ENCODE assay signal across 20 cellular contexts in genomic region chr14:59183150-59183549, GRCh38. TPM values are rescaled to one million over a fixed set of nuclear protein-coding genes. Genes with fewer than 3 reads are reported as not detected.
DNase-seq lines count a peak whose midpoint lies in the region; ATAC-seq, FAIRE-seq and TF ChIP-seq lines count a peak whose summit lies in the region.
"Had no signal": no experiment of that assay in that cellular context is flagged by ENCODE, and none has a peak within 500 bp of the region (broad histone marks: within the 10 kb centered on the region; RNA-seq: fewer than 3 reads in every experiment).

No MANE protein-coding gene starts in this region.

- H3K4me1 Mint-ChIP-seq in activated naive CD8-positive, alpha-beta T cell treated with anti-CD3 and anti-CD28 coated beads for 36 hours: peaks cover 2% of the 10 kb centered on the region
- H3K4me1 Mint-ChIP-seq in WTC11: peaks cover 10% of the 10 kb centered on the region

- H3K4me3 ChIP-seq in PC-3 (ENCODE audit: low read length) (no peak overlapping the region), mucosa of descending colon (no peak overlapping the region), pancreas (no peak overlapping the region)
- H3K4me3 ChIP-seq: BLaER1, GM12878, GM23338 had no signal

- peaks cover 27% of the 10 kb centered on the region for H3K27me3 Mint-ChIP-seq in activated naive CD8-positive, alpha-beta T cell treated with anti-CD3 and anti-CD28 coated beads for 36 hours
- peaks cover 29% of the 10 kb centered on the region for H3K27me3 Mint-ChIP-seq in WTC11 (ENCODE audit: low read depth)

- no peak overlapping the region for H3K27ac ChIP-seq in PC-3 (ENCODE audit: low read length)
- H3K27ac ChIP-seq in pancreas: no peak overlapping the region
- H3K27ac ChIP-seq: BLaER1, C4-2B had no signal

- H3K4me3 Mint-ChIP-seq in activated naive CD8-positive, alpha-beta T cell treated with anti-CD3 and anti-CD28 coated beads for 36 hours: no peak overlapping the region
- H3K4me3 Mint-ChIP-seq in WTC11: no peak overlapping the region
- H3K4me3 Mint-ChIP-seq: B cell; CD4-positive, CD25-positive, alpha-beta regulatory T cell; CD8-positive, alpha-beta T cell; GM23338; H9 had no signal

- intact Hi-C loops in PC-3 (cut with micrococcal nuclease) (no loop called here), mucosa of descending colon (cut with DNase I, micrococcal nuclease) (no loop called here), pancreas (cut with DNase I) (no loop called here)

- H3K36me3 Mint-ChIP-seq in activated naive CD8-positive, alpha-beta T cell treated with anti-CD3 and anti-CD28 coated beads for 36 hours: no peaks in the 10 kb centered on the region
- H3K36me3 Mint-ChIP-seq in WTC11: no peaks in the 10 kb centered on the region
- H3K36me3 Mint-ChIP-seq: CD4-positive, CD25-positive, alpha-beta regulatory T cell had no signal

- no peak for DNase-seq in HTR-8/SVneo (ENCODE audit: insufficient read length, low spot score)
- peak; percentile 66 for DNase-seq in PC-3
- DNase-seq in mucosa of descending colon: no peak
- DNase-seq in activated naive CD8-positive, alpha-beta T cell treated with anti-CD3 and anti-CD28 coated beads for 36 hours: no peak
- DNase-seq in pancreas: no peak
- DNase-seq in WTC11 (ENCODE audit: low spot score): no peak
- DNase-seq: Caco-2; CD4-positive, CD25-positive, alpha-beta regulatory T cell; CD8-positive, alpha-beta T cell; DMS153; EL; GDM1; H9 had no signal

- H3K9me3 ChIP-seq in PC-3 (ENCODE audit: low read length): no peaks in the 10 kb centered on the region
- no peaks in the 10 kb centered on the region for H3K9me3 ChIP-seq in mucosa of descending colon
- no peaks in the 10 kb centered on the region for H3K9me3 ChIP-seq in pancreas
- H3K9me3 ChIP-seq: BLaER1, Caco-2 had no signal

- no peak overlapping the region for H3K4me2 ChIP-seq in PC-3 (ENCODE audit: low read length)
- H3K4me2 ChIP-seq: BLaER1, GM23338 had no signal

- ATAC-seq in PC-3 (peak; percentile 37), mucosa of descending colon (peak; percentile 41), pancreas (no peak), WTC11 (no peak)
- ATAC-seq: CD8-positive, alpha-beta T cell; GM12878; GM23338; HCT116 had no signal

- no peak overlapping the region for H2AFZ ChIP-seq in PC-3 (ENCODE audit: low read length)
- H2AFZ ChIP-seq: GM23338 had no signal

- H3K9ac ChIP-seq in PC-3 (ENCODE audit: low read length): no peak overlapping the region
- H3K9ac ChIP-seq: BLaER1 had no signal

- no peak overlapping the region for H3K27ac Mint-ChIP-seq in activated naive CD8-positive, alpha-beta T cell treated with anti-CD3 and anti-CD28 coated beads for 36 hours
- no peak overlapping the region for H3K27ac Mint-ChIP-seq in WTC11
- H3K27ac Mint-ChIP-seq: B cell; CD4-positive, CD25-positive, alpha-beta regulatory T cell; CD8-positive, alpha-beta T cell; GM23338; H9 had no signal

- POLR2A ChIA-PET in PC-3 (lab: Charles Lee; ENCODE audit: unreplicated experiment) (interaction anchor here (0.7 kb wide), 1 partner anchor 326 kb away, joined by 4 read pairs; no protein-coding TSS in a partner anchor), WTC11 (lab: Charles Lee) (interaction anchor here (0.6 kb wide), 1 partner anchor 33 kb away, joined by 5 read pairs; no protein-coding TSS in a partner anchor)

- H3K79me2 ChIP-seq in PC-3 (ENCODE audit: low read length): no peaks in the 10 kb centered on the region

- H3K27me3 ChIP-seq in PC-3 (ENCODE audit: low read length) (peaks cover 47% of the 10 kb centered on the region), pancreas (no peaks in the 10 kb centered on the region)

- FAIRE-seq in HTR-8/SVneo (lab: Jason Lieb, UNC): peak; percentile 23
- no peak for FAIRE-seq in pancreas (lab: Jason Lieb, UNC)
- FAIRE-seq: A204.1, GM12878 had no signal

- no peaks in the 10 kb centered on the region for H3K36me3 ChIP-seq in PC-3 (ENCODE audit: low read depth, low read length)
- H3K36me3 ChIP-seq in mucosa of descending colon (ENCODE audit: low read depth): no peaks in the 10 kb centered on the region
- H3K36me3 ChIP-seq in pancreas: no peaks in the 10 kb centered on the region
- H3K36me3 ChIP-seq: BLaER1 had no signal

- peaks cover 6% of the 10 kb centered on the region; the same call in 1 of the 2 replicates for H3K9me2 ChIP-seq in PC-3 (replicated peaks; ENCODE audit: low read length)

- BruUV-seq in PC-3 (replicated peaks; lab: Mats Ljungman, UMichigan): no TSS peak

- TF ChIP-seq CTCF in PC-3 (conservative IDR thresholded peaks at IDR 0.05; ENCODE audit: low read depth, low read length) (no peak), mucosa of descending colon (IDR thresholded peaks at IDR 0.05) (no peak), pancreas (IDR thresholded peaks at IDR 0.05) (no peak), WTC11 (IDR thresholded peaks at IDR 0.05) (no peak)

- no peaks in the 10 kb centered on the region for H4K20me1 ChIP-seq in PC-3 (ENCODE audit: low read length)
- H4K20me1 ChIP-seq: BLaER1 had no signal

- H3K9me3 Mint-ChIP-seq in activated naive CD8-positive, alpha-beta T cell treated with anti-CD3 and anti-CD28 coated beads for 36 hours: no peaks in the 10 kb centered on the region
- H3K9me3 Mint-ChIP-seq in WTC11: no peaks in the 10 kb centered on the region
- H3K9me3 Mint-ChIP-seq: CD4-positive, CD25-positive, alpha-beta regulatory T cell; CD8-positive, alpha-beta T cell; GM23338; H9 had no signal

- no peaks in the 10 kb centered on the region for H3F3A ChIP-seq in PC-3 (ENCODE audit: low read length, unreplicated experiment)

- H3K4me1 ChIP-seq in PC-3 (ENCODE audit: insufficient read depth, low read length) (peaks cover 11% of the 10 kb centered on the region), mucosa of descending colon (ENCODE audit: low read depth) (no peaks in the 10 kb centered on the region), pancreas (peaks cover 0 to 6% (median 0%) of the 10 kb centered on the region in 3 donors)
- H3K4me1 ChIP-seq: Caco-2 had no signal

- CTCF ChIA-PET in PC-3 (lab: Charles Lee) (no interaction called here), WTC11 (lab: Charles Lee) (interaction anchor here (1.0 to 1.2 kb wide), 2 partner anchors 242 to 505 kb away, joined by 3 read pairs; no protein-coding TSS in a partner anchor)

TF ChIP-seq in WTC11, 78 proteins besides CTCF, POLR2A, EP300 and RAD21:
- TF ChIP-seq NFATC4 (CRISPR knock-in tag; IDR thresholded peaks at IDR 0.05): no peak

RNA-seq across cellular contexts. Expression of gene DAAM1, which starts 5.3 kb away (rescaled TPM):
- 32.7 and 36.7 TPM in 2 replicates for total RNA-seq in PC-3 (2014; rRNA removed)
- 10 to 100 TPM; 41.0 to 85.4 (median 49.6) TPM for total RNA-seq in mucosa of descending colon
- 10 to 100 TPM in 1 of 2 experiments, 1 to 10 TPM in 1; 9.2 to 10.5 TPM for total RNA-seq in activated naive CD8-positive, alpha-beta T cell treated with anti-CD3 and anti-CD28 coated beads for 36 hours
- 10 to 100 TPM; 12.8 to 26.7 (median 19.1) TPM for total RNA-seq in pancreas
- polyA plus RNA-seq in pancreas: 10 to 100 TPM in 1 of 2 donors, 1 to 10 TPM in 1; 6.2 to 11.0 TPM
- 21.7 to 30.4 TPM (median 30.4 TPM) in 3 replicates for total RNA-seq in WTC11 (2021)

Comparison
In these comparisons a context has a peak if more than half of its experiments do, and no peak if none do; other contexts are left out.
1. ATAC-seq: peak in PC-3 (single experiment) and mucosa of descending colon (single experiment); none in pancreas (0 of 4) and WTC11 (single experiment).